In genomic region chr19:6393982-6394412, GRCh38 we compare ENCODE assay signal across 6 cellular contexts. TPM values are rescaled to one million over a fixed set of nuclear protein-coding genes. Genes with fewer than 3 reads are reported as not detected.
A peak's percentile ranks its signal among the peaks of the same experiment; 100 is the strongest.
DNase-seq lines count a peak whose midpoint lies in the region; ATAC-seq and TF ChIP-seq lines count a peak whose summit lies in the region.

No MANE protein-coding gene starts in this region.

- TF ChIP-seq EP300 in sigmoid colon (IDR thresholded peaks at IDR 0.05) = no peak

- intact Hi-C loops in sigmoid colon (cut with DNase I) = loop anchor here (1.0 to 2.0 kb wide), 2 partner anchors 21 to 30 kb away; partner anchors contain the start of genes ALKBH7 and KHSRP

- TF ChIP-seq CTCF in brain microvascular endothelial cell (IDR thresholded peaks at IDR 0.05; ENCODE audit: low read depth, low read length, missing control alignments) (no peak), sigmoid colon (IDR thresholded peaks at IDR 0.05) (no peak)

- peaks cover 0 to 17% (median 12%) of the 10 kb centered on the region in 4 donors for H3K4me1 ChIP-seq in sigmoid colon

- H3K36me3 ChIP-seq in brain microvascular endothelial cell (replicated peaks) (peaks cover 8% of the 10 kb centered on the region), sigmoid colon (peaks cover 0 to 12% (median 7%) of the 10 kb centered on the region in 4 donors)

- no peaks in the 10 kb centered on the region for H3K9me3 ChIP-seq in sigmoid colon

- H3K27me3 ChIP-seq in brain microvascular endothelial cell (replicated peaks) = no peaks in the 10 kb centered on the region
- no peaks in the 10 kb centered on the region for H3K27me3 ChIP-seq in sigmoid colon

- peak overlapping the region; percentile 93 for H3K27ac ChIP-seq in brain microvascular endothelial cell
- H3K27ac ChIP-seq in sigmoid colon = peak overlapping the region; percentile 88 to 97 (median 95)

- TF ChIP-seq POLR2A in sigmoid colon (IDR thresholded peaks at IDR 0.05) = no peak

- no peak for ATAC-seq in HG03460 (IDR thresholded peaks at IDR 0.05; ENCODE audit: unreplicated experiment)

- peak overlapping the region; percentile 92 for H3K4me3 ChIP-seq in brain microvascular endothelial cell (ENCODE audit: low read depth, low read length)
- peak overlapping the region; percentile 69 to 93 (median 80) for H3K4me3 ChIP-seq in sigmoid colon

- DNase-seq in activated T-cell treated with anti-CD3 and anti-CD28 coated beads for 1 hour (ENCODE audit: low read depth) (peak; percentile 65), activated T-cell treated with anti-CD3 and anti-CD28 coated beads for 4 hours (no peak), brain microvascular endothelial cell (no peak), sigmoid colon (no peak)
- DNase-seq in NK-92 treated with Interleukin-12 subunit alpha and Interleukin-12 subunit beta, amount 100 ng/mL, for 24 hours (lab: John Stamatoyannopoulos, UW) = no peak

- 26 to 32% methylated on average over 14 of the region's 14 CpGs for WGBS in sigmoid colon, 2 donors

- in situ Hi-C loops in brain microvascular endothelial cell (cut with HindIII; ENCODE audit: low pct_ligation_motif_present, low sequenced_read_pairs) = no loop called here

RNA-seq across cellular contexts. Expression of gene GTF2F1, which starts 1.0 kb away (rescaled TPM):
- 10 to 100 TPM; 34.9 to 48.2 (median 37.9) TPM for total RNA-seq in sigmoid colon
- 10 to 100 TPM; 54.3 to 78.3 (median 54.7) TPM for polyA plus RNA-seq in sigmoid colon

RNA-seq across cellular contexts. Expression of gene PSPN, which starts 18.3 kb away (rescaled TPM):
- 1 to 10 TPM in 1 of 4 donors, under 1 TPM in 3; 0.41 to 5.8 (median 0.69) TPM for total RNA-seq in sigmoid colon
- 1 to 10 TPM in 2 of 3 donors, under 1 TPM in 1; 0.60 to 1.7 (median 1.4) TPM for polyA plus RNA-seq in sigmoid colon

RNA-seq across cellular contexts. Expression of gene ALKBH7, which starts 21.4 kb away (rescaled TPM):
- total RNA-seq in sigmoid colon = 100 to 1,000 TPM in 1 of 4 donors, 10 to 100 TPM in 3; 65.8 to 146 (median 78.5) TPM
- polyA plus RNA-seq in sigmoid colon = 100 to 1,000 TPM in 2 of 3 donors, 10 to 100 TPM in 1; 79.5 to 183 (median 175) TPM

RNA-seq across cellular contexts. Expression of gene KHSRP, which starts 30.6 kb away (rescaled TPM):
- 10 to 100 TPM; 63.9 to 96.9 (median 90.8) TPM for total RNA-seq in sigmoid colon
- polyA plus RNA-seq in sigmoid colon = 100 to 1,000 TPM in 2 of 3 donors, 10 to 100 TPM in 1; 91.9 to 232 (median 127) TPM

RNA-seq across cellular contexts. Expression of gene CLPP, which starts 32.7 kb away (rescaled TPM):
- 10 to 100 TPM; 50.7 to 93.6 (median 70.8) TPM for total RNA-seq in sigmoid colon
- 10 to 100 TPM; 72.1 to 98.3 (median 74.7) TPM for polyA plus RNA-seq in sigmoid colon
